ENCODE assay signal across 18 cellular contexts in genomic region chr11:70730411-70730810, GRCh38.
DNase-seq lines count a peak whose midpoint lies in the region; ATAC-seq, FAIRE-seq and TF ChIP-seq lines count a peak whose summit lies in the region.
"Had no signal": no experiment of that assay in that cellular context is flagged by ENCODE, and none has a peak within 500 bp of the region (broad histone marks: within the 10 kb centered on the region; RNA-seq: fewer than 3 reads in every experiment).

No MANE protein-coding gene starts in this region.

- H2BK5ac ChIP-seq in H1 (ENCODE audit: low read depth, low read length), result no peak overlapping the region

- H3K23me2 ChIP-seq in H1 (ENCODE audit: low read depth, low read length), result no peaks in the 10 kb centered on the region; the same call in 1 of the 2 replicates

- H4K20me1 ChIP-seq in H1 (replicated peaks in 1 of 2; ENCODE audit: control insufficient read depth in 1 of 2, insufficient read depth in 2 of 2, low read length in 2 of 2) (no peaks in the 10 kb centered on the region), osteoblast (ENCODE audit: insufficient read depth, low read length) (no peaks in the 10 kb centered on the region)

- H2BK120ac ChIP-seq in H1 (replicated peaks; ENCODE audit: low read depth, low read length), result no peak overlapping the region

- peaks cover 0 to 18% (median 0%) of the 10 kb centered on the region in 7 donors for H3K27me3 ChIP-seq in heart right ventricle
- no peaks in the 10 kb centered on the region; a peak in 1 of 7 replicates for H3K27me3 ChIP-seq in H1 (replicated peaks in 1 of 4; ENCODE audit: control insufficient read depth in 3 of 4, extremely low read depth in 1 of 4, insufficient read depth in 3 of 4, low read length in 3 of 4)
- H3K27me3 ChIP-seq in osteoblast (ENCODE audit: insufficient read depth, low read length), result peaks cover 3% of the 10 kb centered on the region
- H3K27me3 ChIP-seq: BE2C had no signal

- TF ChIP-seq EP300 in H1 (IDR thresholded peaks at IDR 0.05; ENCODE audit: borderline replicate concordance in 1 of 2, low read depth in 2 of 2, low read length in 2 of 2), result no peak

- H4K91ac ChIP-seq in H1 (replicated peaks; ENCODE audit: insufficient read length, low read length), result no peak overlapping the region

- no peak for ATAC-seq in Right ventricle myocardium superior (ENCODE audit: poor library complexity)
- no peak for ATAC-seq in heart right ventricle
- no peak for ATAC-seq in HG03045 (IDR thresholded peaks at IDR 0.05; ENCODE audit: unreplicated experiment)

- no peak overlapping the region for H3K23ac ChIP-seq in H1 (ENCODE audit: insufficient read length)

- no peak for TF ChIP-seq CTCF in heart right ventricle (IDR thresholded peaks at IDR 0.05)
- no peak for TF ChIP-seq CTCF in H1 (IDR thresholded peaks at IDR 0.05; ENCODE audit: control extremely low read depth in 1 of 3, insufficient read depth in 1 of 3, low read depth in 1 of 3, low read length in 3 of 3)
- TF ChIP-seq CTCF in osteoblast (IDR thresholded peaks at IDR 0.05; ENCODE audit: extremely low read depth, low read depth, low read length), result no peak

- H3K27ac ChIP-seq in heart right ventricle, result no peak overlapping the region
- no peak overlapping the region for H3K27ac ChIP-seq in H1 (ENCODE audit: low read depth, low read length)
- no peak overlapping the region for H3K27ac ChIP-seq in osteoblast (ENCODE audit: low read depth, low read length)

- no peak overlapping the region for H2AFZ ChIP-seq in H1 (ENCODE audit: low read length)
- H2AFZ ChIP-seq in osteoblast (ENCODE audit: low read length), result no peak overlapping the region

- no peak overlapping the region for H3K9ac ChIP-seq in H1 (replicated peaks in 1 of 4; ENCODE audit: extremely low read depth in 1 of 4, low read depth in 3 of 4, low read length in 3 of 4)

- no peak overlapping the region for H3K18ac ChIP-seq in H1 (ENCODE audit: extremely low read depth, low read length)

- H3K79me2 ChIP-seq in H1 (ENCODE audit: control insufficient read depth in 1 of 2, insufficient read depth in 2 of 2, low read length in 2 of 2), result no peaks in the 10 kb centered on the region
- no peaks in the 10 kb centered on the region for H3K79me2 ChIP-seq in osteoblast (ENCODE audit: insufficient read depth, low read length)

- peaks cover 0 to 6% (median 0%) of the 10 kb centered on the region in 11 donors for H3K9me3 ChIP-seq in heart right ventricle
- H3K9me3 ChIP-seq in H1 (ENCODE audit: insufficient read depth in 2 of 2, low read depth in 1 of 2, low read length in 1 of 2), result no peaks in the 10 kb centered on the region
- H3K9me3 ChIP-seq in osteoblast (ENCODE audit: low read depth, low read length), result peaks cover 3% of the 10 kb centered on the region
- H3K9me3 ChIP-seq: BE2C had no signal

- no peak overlapping the region for H3K4me2 ChIP-seq in H1 (ENCODE audit: insufficient read depth in 1 of 2, low read depth in 2 of 2, low read length in 2 of 2)
- H3K4me2 ChIP-seq in osteoblast (ENCODE audit: insufficient read depth, low read length), result no peak overlapping the region

- no peak overlapping the region for H4K8ac ChIP-seq in H1 (ENCODE audit: extremely low read depth, insufficient read depth, low read length)

- 88 to 91% methylated on average over 6 of the region's 6 CpGs for WGBS in heart right ventricle, 2 donors
- WGBS in H1 (ENCODE audit: extremely low coverage in 1 of 2, insufficient coverage in 1 of 2, insufficient read length in 1 of 2, insufficient replicate concordance in 2 of 2, low coverage in 1 of 2, low lambda C conversion rate in 2 of 2, missing lambda C conversion rate in 1 of 2), 2 experiments, result 82% methylated on average over 6 of the region's 6 CpGs; no CpG with 5 or more reads in 1 of the 2 experiments

- H3K4ac ChIP-seq in H1 (replicated peaks; ENCODE audit: insufficient read length, low read depth, low read length), result peak overlapping the region; percentile 72

- H2AK5ac ChIP-seq in H1 (ENCODE audit: low read depth, low read length), result peak overlapping the region; percentile 13; the same call in 1 of the 2 replicates

- no peak overlapping the region for H3K14ac ChIP-seq in H1 (ENCODE audit: insufficient read length)

- TF ChIP-seq POLR2A in H1 (IDR thresholded peaks at IDR 0.05; ENCODE audit: control extremely low read depth in 1 of 2, low read depth in 2 of 2, low read length in 2 of 2), result no peak

- no peak overlapping the region for H3K56ac ChIP-seq in H1 (replicated peaks; ENCODE audit: insufficient read length, low read depth, low read length)

- POLR2A ChIA-PET in H1 (lab: Charles Lee; ENCODE audit: partially characterized antibody), result no interaction called here

- no peak for FAIRE-seq in H1 (lab: Jason Lieb, UNC)
- FAIRE-seq: A204.1, D721Med, G401.6, GM12891 had no signal

- DNase-seq in Right ventricle myocardium superior (peak; percentile 22), heart right ventricle (no peak), H1 (ENCODE audit: low read depth in 1 of 2, low spot score in 2 of 2) (no peak), osteoblast (ENCODE audit: insufficient read length, low spot score, missing footprints) (peak; percentile 46), iPS-NIHi7 (ENCODE audit: extremely low spot score) (no peak)
- DNase-seq in activated T-cell treated with anti-CD3 and anti-CD28 coated beads, Interleukin-2, amount 50 U/mL, for 48 hours, result no peak
- DNase-seq: ACHN; BE2C; C1 segment of cervical spinal cord; Caco-2; CD4-positive, alpha-beta T cell; GOT3; H9 had no signal

- H3K79me1 ChIP-seq in H1 (ENCODE audit: low read depth, low read length), result no peaks in the 10 kb centered on the region; the same call in 1 of the 2 replicates

- H4K5ac ChIP-seq in H1 (ENCODE audit: insufficient read length, low read depth, low read length), result no peak overlapping the region

- no peaks in the 10 kb centered on the region for H3K4me1 ChIP-seq in heart right ventricle
- peaks cover 0 to 5% (median 1%) of the 10 kb centered on the region in 4 experiments; a peak in 5 of 7 replicates for H3K4me1 ChIP-seq in H1 (replicated peaks in 1 of 4; ENCODE audit: control insufficient read depth in 3 of 4, insufficient read depth in 4 of 4, low read length in 3 of 4)
- H3K4me1 ChIP-seq in osteoblast (ENCODE audit: insufficient read depth, low read length), result no peaks in the 10 kb centered on the region
- H3K4me1 ChIP-seq: Caco-2 had no signal

- no peak overlapping the region for H2BK20ac ChIP-seq in H1 (ENCODE audit: low read length)

- no peak overlapping the region for H2BK12ac ChIP-seq in H1 (ENCODE audit: low read depth, low read length)

- CTCF ChIA-PET in H1 (lab: Charles Lee; ENCODE audit: partially characterized antibody), result interaction anchor here (1.0 to 1.2 kb wide), 2 partner anchors 11 to 263 kb away, joined by 3 read pairs; no protein-coding TSS in a partner anchor

- H3K4me3 ChIP-seq in heart right ventricle (no peak overlapping the region), H1 (ENCODE audit: extremely low read depth in 1 of 4, insufficient read depth in 2 of 4, low read depth in 3 of 4, low read length in 4 of 4) (no peak overlapping the region), osteoblast (ENCODE audit: insufficient read depth, low read length) (no peak overlapping the region)

- intact Hi-C loops in Right ventricle myocardium superior (cut with DNase I) (no loop called here), heart right ventricle (cut with DNase I) (no loop called here)

- H2BK15ac ChIP-seq in H1 (ENCODE audit: low read length), result no peak overlapping the region

- TF ChIP-seq RAD21 in H1 (IDR thresholded peaks at IDR 0.05 in 1 of 2, conservative IDR thresholded peaks at IDR 0.05 in 1 of 2; ENCODE audit: low read depth in 2 of 2, low read length in 2 of 2), result no peak

- H3K36me3 ChIP-seq in heart right ventricle, result no peaks in the 10 kb centered on the region
- no peaks in the 10 kb centered on the region for H3K36me3 ChIP-seq in H1 (ENCODE audit: control insufficient read depth in 2 of 4, insufficient read depth in 4 of 4, low read length in 3 of 4)
- H3K36me3 ChIP-seq in osteoblast (ENCODE audit: insufficient read depth, low read length), result no peaks in the 10 kb centered on the region
- H3K36me3 ChIP-seq: BE2C had no signal

TF ChIP-seq in H1, 55 proteins besides CTCF, POLR2A, EP300 and RAD21:
- no peak for TF ChIP-seq GTF2F1 (IDR thresholded peaks at IDR 0.05; ENCODE audit: borderline replicate concordance, low read depth, low read length)
- no peak for TF ChIP-seq JUN (IDR thresholded peaks at IDR 0.05; ENCODE audit: low read depth, low read length)
- TF ChIP-seq HDAC2 (IDR thresholded peaks at IDR 0.05; ENCODE audit: borderline replicate concordance in 1 of 2, low read depth in 2 of 2, low read length in 2 of 2), result no peak

Comparison
In these comparisons a context has a peak if more than half of its experiments do, and no peak if none do; other contexts are left out.
1. DNase-seq: peak in Right ventricle myocardium superior (single experiment) and osteoblast (single experiment); none in heart right ventricle (0 of 2), H1 (0 of 2), iPS-NIHi7 (single experiment) and activated T-cell treated with anti-CD3 and anti-CD28 coated beads, Interleukin-2, amount 50 U/mL, for 48 hours (0 of 2).